ENCODE assay signal across 25 cellular contexts in genomic region chr18:57624988-57625387, GRCh38. TPM values are rescaled to one million over a fixed set of nuclear protein-coding genes. Genes with fewer than 3 reads are reported as not detected.
DNase-seq lines count a peak whose midpoint lies in the region; ATAC-seq and TF ChIP-seq lines count a peak whose summit lies in the region.
"Had no signal": no experiment of that assay in that cellular context is flagged by ENCODE, and none has a peak within 500 bp of the region (broad histone marks: within the 10 kb centered on the region; RNA-seq: fewer than 3 reads in every experiment).

No MANE protein-coding gene starts in this region.

- CTCF ChIA-PET in SK-N-SH (lab: Yijun Ruan, JAX), result no interaction called here
- CTCF ChIA-PET in A673 (lab: Charles Lee), result no interaction called here

- TF ChIP-seq CTCF in SK-N-SH (IDR thresholded peaks at IDR 0.05), result no peak
- no peak for TF ChIP-seq CTCF in epithelial cell of esophagus (IDR thresholded peaks at IDR 0.05; ENCODE audit: insufficient read depth, low read depth, low read length, missing control alignments)
- no peak for TF ChIP-seq CTCF in A673 (conservative IDR thresholded peaks at IDR 0.05; ENCODE audit: low read depth, low read length)

- DNase-seq in SK-N-SH, result no peak
- peak; percentile 59 for DNase-seq in NCI-H226
- peak; percentile 47 for DNase-seq in epithelial cell of esophagus (ENCODE audit: low read depth)
- DNase-seq in renal cortical epithelial cell (ENCODE audit: low read depth), result peak; percentile 27
- DNase-seq in NOMO-1 (lab: John Stamatoyannopoulos, UW; ENCODE audit: unreplicated experiment in 2 of 2), result no peak
- DNase-seq in A673 (ENCODE audit: low spot score), result no peak
- DNase-seq: 8988T; activated CD4-positive, alpha-beta memory T cell treated with anti-CD3 and anti-CD28 coated beads, Interleukin-2, amount 10 ng/mL, durations not matched to agents 7 days and 5 days; activated naive CD8-positive, alpha-beta T cell treated with anti-CD3 and anti-CD28 coated beads, Interleukin-2, amount 10 ng/mL, durations not matched to agents 7 days and 5 days; activated T-cell treated with anti-CD3 and anti-CD28 coated beads, Interleukin-2, amount 50 U/mL, for 24 hours; caudate nucleus; CD4-positive, CD25-positive, alpha-beta regulatory T cell; effector memory CD4-positive, alpha-beta T cell; Karpas-422; NCI-H1436; NCI-H2171 treated with DMSO at 0.1 percent for 48 hours; NCI-H774; nucleus accumbens; stomach; SW 1271 had no signal

- no peaks in the 10 kb centered on the region for H4K20me1 ChIP-seq in SK-N-SH (ENCODE audit: insufficient read depth)

- H2AFZ ChIP-seq in SK-N-SH (ENCODE audit: low read depth), result no peak overlapping the region

- H3K4me2 ChIP-seq in SK-N-SH, result no peak overlapping the region

- H3K9me3 ChIP-seq in SK-N-SH (no peaks in the 10 kb centered on the region), A673 (ENCODE audit: low read depth, low read length, poor library complexity, severe bottlenecking) (no peaks in the 10 kb centered on the region)
- H3K9me3 ChIP-seq: stomach had no signal

- H3F3A ChIP-seq in SK-N-SH (replicated peaks; ENCODE audit: insufficient read depth), result peaks cover 9% of the 10 kb centered on the region

- no peaks in the 10 kb centered on the region for H3K36me3 ChIP-seq in SK-N-SH (replicated peaks in 1 of 2; ENCODE audit: control insufficient read depth in 1 of 2, insufficient read depth in 2 of 2, low read length in 1 of 2)
- H3K36me3 ChIP-seq in A673 (ENCODE audit: insufficient read depth, low read length, poor library complexity, severe bottlenecking), result peaks cover 9% of the 10 kb centered on the region

- peaks cover 7 to 8% of the 10 kb centered on the region in 2 experiments; a peak in 3 of 4 replicates for H3K4me1 ChIP-seq in SK-N-SH (ENCODE audit: control insufficient read depth in 1 of 2, insufficient read depth in 2 of 2, low read depth in 1 of 2, low read length in 1 of 2)
- H3K4me1 ChIP-seq in A673 (ENCODE audit: insufficient read depth, low read length, poor library complexity, severe bottlenecking), result peaks cover 25% of the 10 kb centered on the region

- H3K27me3 ChIP-seq in SK-N-SH (ENCODE audit: insufficient read depth) (no peaks in the 10 kb centered on the region), A673 (replicated peaks; ENCODE audit: insufficient read depth, low read depth, low read length, poor library complexity) (no peaks in the 10 kb centered on the region)
- H3K27me3 ChIP-seq: stomach had no signal

- no peak for ATAC-seq in SK-N-SH treated with all-trans-retinoic acid at 6 μM for 48 hours
- no peak for ATAC-seq in GM18858 (IDR thresholded peaks at IDR 0.05; ENCODE audit: unreplicated experiment)
- ATAC-seq: GM12878, Panc1, sciatic nerve had no signal

- H3K9me2 ChIP-seq in SK-N-SH, result no peaks in the 10 kb centered on the region

- H3K79me2 ChIP-seq in SK-N-SH (ENCODE audit: insufficient read depth), result peaks cover 16% of the 10 kb centered on the region

- no peak for TF ChIP-seq EP300 in SK-N-SH (IDR thresholded peaks at IDR 0.05; ENCODE audit: borderline replicate concordance in 1 of 2, low read depth in 1 of 2, low read length in 1 of 2)

- BruUV-seq in A673 (replicated peaks; lab: Mats Ljungman, UMichigan), result no TSS peak

- no peak for TF ChIP-seq RAD21 in SK-N-SH (IDR thresholded peaks at IDR 0.05; ENCODE audit: low read length)

- H3K9ac ChIP-seq in SK-N-SH, result no peak overlapping the region

- H3K4me3 ChIP-seq in SK-N-SH (ENCODE audit: low read depth in 2 of 2, low read length in 1 of 2), result no peak overlapping the region
- no peak overlapping the region for H3K4me3 ChIP-seq in epithelial cell of esophagus (ENCODE audit: low read length)
- H3K4me3 ChIP-seq in A673 (ENCODE audit: low read depth, low read length, poor library complexity, severe bottlenecking), result no peak overlapping the region
- H3K4me3 ChIP-seq: GM12878, stomach had no signal

- H3K27ac ChIP-seq in SK-N-SH (ENCODE audit: low read depth in 2 of 2, low read length in 1 of 2) (no peak overlapping the region), A673 (ENCODE audit: low read depth, low read length, poor library complexity, severe bottlenecking) (no peak overlapping the region)
- H3K27ac ChIP-seq: stomach had no signal

- POLR2A ChIA-PET in SK-N-SH (lab: Yijun Ruan, JAX), result interaction anchor here (0.7 kb wide), 1 partner anchor 32 kb away, joined by 3 read pairs; no protein-coding TSS in a partner anchor
- POLR2A ChIA-PET in A673 (lab: Charles Lee; ENCODE audit: low non-redundant PET), result no interaction called here

- intact Hi-C loops in A673 (cut with micrococcal nuclease; ENCODE audit: unreplicated experiment), result loop anchor here (5.0 to 10.0 kb wide), 2 partner anchors 182 to 500 kb away; no protein-coding TSS in a partner anchor

- WGBS in SK-N-SH (ENCODE audit: low lambda C conversion rate), result 75% methylated on average over 3 of the region's 4 CpGs

TF ChIP-seq in SK-N-SH, 30 proteins besides CTCF, POLR2A, EP300 and RAD21 (continues in another document):
- TF ChIP-seq SIN3A (IDR thresholded peaks at IDR 0.05; ENCODE audit: borderline replicate concordance, low read depth, low read length) (no peak), FOXM1 (IDR thresholded peaks at IDR 0.05; ENCODE audit: low read depth) (no peak), PBX3 (IDR thresholded peaks at IDR 0.05) (no peak), POLR2AphosphoS5 (IDR thresholded peaks at IDR 0.05; ENCODE audit: low read depth, low read length) (no peak), FOSL2 (IDR thresholded peaks at IDR 0.05; ENCODE audit: borderline replicate concordance, low read depth) (peak; percentile 16; the same call in 1 of the 2 replicates), TEAD4 (IDR thresholded peaks at IDR 0.05; ENCODE audit: borderline replicate concordance, insufficient read depth) (no peak), FOXJ3 (CRISPR knock-in tag; IDR thresholded peaks at IDR 0.05) (no peak), EZH2phosphoT487 (IDR thresholded peaks at IDR 0.05; ENCODE audit: borderline replicate concordance, low read depth) (no peak)

TF ChIP-seq in SK-N-SH treated with all-trans-retinoic acid at 6 μM for 48 hours, 23 proteins besides CTCF, POLR2A, EP300 and RAD21:
- TF ChIP-seq ZNF565 (CRISPR knock-in tag; conservative IDR thresholded peaks at IDR 0.05; ENCODE audit: low read depth), result no peak
- no peak for TF ChIP-seq ISL1 (CRISPR knock-in tag; IDR thresholded peaks at IDR 0.05)
- TF ChIP-seq SNAI2 (CRISPR knock-in tag; IDR thresholded peaks at IDR 0.05), result no peak

RNA-seq across cellular contexts. Expression of gene NARS1, which starts 3.4 kb away (rescaled TPM):
- 84.9 and 129 TPM in 2 replicates for polyA plus RNA-seq in SK-N-SH (2012; rRNA removed)
- 107 and 119 TPM in 2 replicates for polyA plus RNA-seq in SK-N-SH (2012; cell fraction: cytosol; rRNA removed)
- 101 and 188 TPM in 2 replicates for polyA plus RNA-seq in SK-N-SH (2012; cell fraction: nucleus; rRNA removed)
- total RNA-seq in renal cortical epithelial cell (369 and 391 TPM in 2 replicates), A673 (2021) (249 and 261 TPM in 2 replicates)

RNA-seq across cellular contexts. Expression of gene FECH, which starts 38.5 kb away (rescaled TPM):
- 44.4 and 45.3 TPM in 2 replicates for polyA plus RNA-seq in SK-N-SH (2012; rRNA removed)
- polyA plus RNA-seq in SK-N-SH (2012; cell fraction: cytosol; rRNA removed), result 36.9 and 38.7 TPM in 2 replicates
- 21.8 and 27.8 TPM in 2 replicates for polyA plus RNA-seq in SK-N-SH (2012; cell fraction: nucleus; rRNA removed)
- total RNA-seq in renal cortical epithelial cell (39.3 and 40.5 TPM in 2 replicates), A673 (2021) (65.4 and 73.7 TPM in 2 replicates)

Comparison
In these comparisons a context has a peak if more than half of its experiments do, and no peak if none do; other contexts are left out.
1. DNase-seq: peak in NCI-H226 (single experiment), epithelial cell of esophagus (single experiment) and renal cortical epithelial cell (single experiment); none in SK-N-SH (single experiment), NOMO-1 (0 of 2) and A673 (single experiment).